22 cellular contexts compared by ENCODE assay signal in the genomic region with DNA sequence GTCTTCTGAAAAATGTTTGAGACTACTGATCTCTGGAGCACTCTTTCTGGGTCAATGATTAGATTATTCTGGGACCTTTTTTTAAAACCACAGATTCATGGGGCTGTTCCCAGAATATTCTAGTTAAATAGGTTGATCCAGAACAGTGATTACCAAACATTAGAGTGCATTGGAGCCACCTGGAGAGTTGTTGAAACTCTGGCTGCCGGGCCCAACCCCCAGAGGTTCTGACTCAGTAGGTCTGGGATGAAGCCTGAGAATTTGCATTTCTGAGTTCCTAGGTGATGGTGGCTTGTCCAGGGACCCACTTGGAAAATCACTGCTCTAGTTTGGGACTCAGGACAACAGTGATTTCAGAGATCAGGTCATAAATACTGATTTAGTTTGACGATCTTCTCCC.
DNase-seq lines count a peak whose midpoint lies in the region; ATAC-seq, FAIRE-seq and TF ChIP-seq lines count a peak whose summit lies in the region.
"Had no signal": no experiment of that assay in that cellular context is flagged by ENCODE, and none has a peak within 500 bp of the region (broad histone marks: within the 10 kb centered on the region; RNA-seq: fewer than 3 reads in every experiment).

No MANE protein-coding gene starts in this region.

- no peaks in the 10 kb centered on the region for H3K36me3 Mint-ChIP-seq in WTC11
- H3K36me3 Mint-ChIP-seq in T-helper 17 cell (ENCODE audit: low read depth), result no peaks in the 10 kb centered on the region
- H3K36me3 Mint-ChIP-seq: CD4-positive, CD25-positive, alpha-beta regulatory T cell; CD8-positive, alpha-beta memory T cell; IgD-negative memory B cell had no signal

- no peaks in the 10 kb centered on the region for H3K27me3 ChIP-seq in effector memory CD4-positive, alpha-beta T cell (replicated peaks; ENCODE audit: control insufficient read depth, insufficient read depth, low read length, poor library complexity, severe bottlenecking)
- no peaks in the 10 kb centered on the region for H3K27me3 ChIP-seq in left lung
- H3K27me3 ChIP-seq: BE2C had no signal

- H3K36me3 ChIP-seq in effector memory CD4-positive, alpha-beta T cell (ENCODE audit: control insufficient read depth, insufficient read depth, low read length), result no peaks in the 10 kb centered on the region
- no peaks in the 10 kb centered on the region for H3K36me3 ChIP-seq in left lung
- H3K36me3 ChIP-seq: BE2C had no signal

- H3K4me3 ChIP-seq in effector memory CD4-positive, alpha-beta T cell (ENCODE audit: insufficient read depth, low read depth, low read length, poor library complexity, severe bottlenecking), result no peak overlapping the region
- no peak overlapping the region for H3K4me3 ChIP-seq in left lung
- H3K4me3 ChIP-seq: GM23248 had no signal

- H3K4me1 Mint-ChIP-seq in WTC11, result peaks cover 28% of the 10 kb centered on the region
- no peaks in the 10 kb centered on the region for H3K4me1 Mint-ChIP-seq in T-helper 17 cell
- H3K4me1 Mint-ChIP-seq: CD4-positive, CD25-positive, alpha-beta regulatory T cell; CD8-positive, alpha-beta memory T cell; IgD-negative memory B cell had no signal

- no peaks in the 10 kb centered on the region for H3K9me3 Mint-ChIP-seq in WTC11

- H3K4me3 Mint-ChIP-seq in WTC11 (no peak overlapping the region), T-helper 17 cell (no peak overlapping the region)
- H3K4me3 Mint-ChIP-seq: CD4-positive, CD25-positive, alpha-beta regulatory T cell; CD8-positive, alpha-beta memory T cell; IgD-negative memory B cell had no signal

- FAIRE-seq in D721Med (lab: Jason Lieb, UNC), result peak; percentile 51
- FAIRE-seq: G401.6, GM12892, GM18507, H54, HepG2 had no signal

- DNase-seq in D721Med (ENCODE audit: insufficient read length, low spot score) (no peak), WTC11 (ENCODE audit: low spot score) (no peak), kidney tubule cell (ENCODE audit: low spot score) (peak; percentile 55), renal cortical epithelial cell (ENCODE audit: low read depth) (peak; percentile 53), T-helper 17 cell (no peak), GM03348 (ENCODE audit: low spot score) (no peak), left lung (no peak)
- no peak for DNase-seq in effector memory CD4-positive, alpha-beta T cell
- DNase-seq: 8988T; BE2C; C1 segment of cervical spinal cord; CD4-positive, CD25-positive, alpha-beta regulatory T cell; CD8-positive, alpha-beta memory T cell; COR-L47; GM23248; HCEC 1CT had no signal

- POLR2A ChIA-PET in WTC11 (lab: Charles Lee), result no interaction called here

- no peak overlapping the region for H3K27ac ChIP-seq in effector memory CD4-positive, alpha-beta T cell (ENCODE audit: insufficient read depth, low read length, poor library complexity, severe bottlenecking)
- no peak overlapping the region for H3K27ac ChIP-seq in left lung
- H3K27ac ChIP-seq: GM23248 had no signal

- H3K27ac Mint-ChIP-seq in WTC11 (peak overlapping the region; percentile 42; the same call in 1 of the 2 replicates), T-helper 17 cell (no peak overlapping the region)
- H3K27ac Mint-ChIP-seq: CD4-positive, CD25-positive, alpha-beta regulatory T cell; CD8-positive, alpha-beta memory T cell; IgD-negative memory B cell had no signal

- CTCF ChIA-PET in WTC11 (lab: Charles Lee), result no interaction called here

- TF ChIP-seq CTCF in D721Med (IDR thresholded peaks at IDR 0.05; ENCODE audit: insufficient read depth, missing control alignments) (no peak), WTC11 (IDR thresholded peaks at IDR 0.05) (no peak), left lung (IDR thresholded peaks at IDR 0.05) (no peak)

- H3K4me1 ChIP-seq in effector memory CD4-positive, alpha-beta T cell (ENCODE audit: control insufficient read depth, insufficient read depth, low read length, poor library complexity, severe bottlenecking), result no peaks in the 10 kb centered on the region
- H3K4me1 ChIP-seq in left lung, result peaks cover 0 to 3% of the 10 kb centered on the region in 2 donors
- H3K4me1 ChIP-seq: BE2C had no signal

- H3K27me3 Mint-ChIP-seq in WTC11 (ENCODE audit: low read depth) (no peaks in the 10 kb centered on the region), T-helper 17 cell (no peaks in the 10 kb centered on the region)
- H3K27me3 Mint-ChIP-seq: CD8-positive, alpha-beta memory T cell; IgD-negative memory B cell had no signal

- intact Hi-C loops in left lung (cut with DNase I), result no loop called here

- no peaks in the 10 kb centered on the region for H3K9me3 ChIP-seq in T-helper 17 cell (ENCODE audit: control insufficient read depth, low read length, poor library complexity, severe bottlenecking)
- no peaks in the 10 kb centered on the region for H3K9me3 ChIP-seq in effector memory CD4-positive, alpha-beta T cell (ENCODE audit: control insufficient read depth, low read length)
- H3K9me3 ChIP-seq in left lung, result no peaks in the 10 kb centered on the region
- H3K9me3 ChIP-seq: BE2C had no signal

- ATAC-seq in WTC11, result 0 out of 2 replicates have a peak, but pooled peaks have one; percentile 23
- no peak for ATAC-seq in T-helper 17 cell
- ATAC-seq in left lung, result no peak
- ATAC-seq: HepG2 had no signal

TF ChIP-seq in WTC11, 78 proteins besides CTCF, POLR2A, EP300 and RAD21:
- TF ChIP-seq, protein P1, sequence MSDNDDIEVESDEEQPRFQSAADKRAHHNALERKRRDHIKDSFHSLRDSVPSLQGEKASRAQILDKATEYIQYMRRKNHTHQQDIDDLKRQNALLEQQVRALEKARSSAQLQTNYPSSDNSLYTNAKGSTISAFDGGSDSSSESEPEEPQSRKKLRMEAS (CRISPR knock-in tag; IDR thresholded peaks at IDR 0.05), result no peak
- TF ChIP-seq OVOL2 (CRISPR knock-in tag; IDR thresholded peaks at IDR 0.05; ENCODE audit: borderline replicate concordance), result no peak
- TF ChIP-seq KAT7 (CRISPR knock-in tag; IDR thresholded peaks at IDR 0.05; ENCODE audit: borderline replicate concordance), result no peak
- TF ChIP-seq RELA (CRISPR knock-in tag; IDR thresholded peaks at IDR 0.05; ENCODE audit: borderline replicate concordance), result no peak
- TF ChIP-seq, protein P2, sequence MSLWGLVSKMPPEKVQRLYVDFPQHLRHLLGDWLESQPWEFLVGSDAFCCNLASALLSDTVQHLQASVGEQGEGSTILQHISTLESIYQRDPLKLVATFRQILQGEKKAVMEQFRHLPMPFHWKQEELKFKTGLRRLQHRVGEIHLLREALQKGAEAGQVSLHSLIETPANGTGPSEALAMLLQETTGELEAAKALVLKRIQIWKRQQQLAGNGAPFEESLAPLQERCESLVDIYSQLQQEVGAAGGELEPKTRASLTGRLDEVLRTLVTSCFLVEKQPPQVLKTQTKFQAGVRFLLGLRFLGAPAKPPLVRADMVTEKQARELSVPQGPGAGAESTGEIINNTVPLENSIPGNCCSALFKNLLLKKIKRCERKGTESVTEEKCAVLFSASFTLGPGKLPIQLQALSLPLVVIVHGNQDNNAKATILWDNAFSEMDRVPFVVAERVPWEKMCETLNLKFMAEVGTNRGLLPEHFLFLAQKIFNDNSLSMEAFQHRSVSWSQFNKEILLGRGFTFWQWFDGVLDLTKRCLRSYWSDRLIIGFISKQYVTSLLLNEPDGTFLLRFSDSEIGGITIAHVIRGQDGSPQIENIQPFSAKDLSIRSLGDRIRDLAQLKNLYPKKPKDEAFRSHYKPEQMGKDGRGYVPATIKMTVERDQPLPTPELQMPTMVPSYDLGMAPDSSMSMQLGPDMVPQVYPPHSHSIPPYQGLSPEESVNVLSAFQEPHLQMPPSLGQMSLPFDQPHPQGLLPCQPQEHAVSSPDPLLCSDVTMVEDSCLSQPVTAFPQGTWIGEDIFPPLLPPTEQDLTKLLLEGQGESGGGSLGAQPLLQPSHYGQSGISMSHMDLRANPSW (CRISPR knock-in tag; conservative IDR thresholded peaks at IDR 0.05; ENCODE audit: low read depth), result no peak
- no peak for TF ChIP-seq SMAD3 (CRISPR knock-in tag; IDR thresholded peaks at IDR 0.05; ENCODE audit: borderline replicate concordance)
- TF ChIP-seq PRRX2 (CRISPR knock-in tag; IDR thresholded peaks at IDR 0.05), result no peak
- TF ChIP-seq, protein P3, sequence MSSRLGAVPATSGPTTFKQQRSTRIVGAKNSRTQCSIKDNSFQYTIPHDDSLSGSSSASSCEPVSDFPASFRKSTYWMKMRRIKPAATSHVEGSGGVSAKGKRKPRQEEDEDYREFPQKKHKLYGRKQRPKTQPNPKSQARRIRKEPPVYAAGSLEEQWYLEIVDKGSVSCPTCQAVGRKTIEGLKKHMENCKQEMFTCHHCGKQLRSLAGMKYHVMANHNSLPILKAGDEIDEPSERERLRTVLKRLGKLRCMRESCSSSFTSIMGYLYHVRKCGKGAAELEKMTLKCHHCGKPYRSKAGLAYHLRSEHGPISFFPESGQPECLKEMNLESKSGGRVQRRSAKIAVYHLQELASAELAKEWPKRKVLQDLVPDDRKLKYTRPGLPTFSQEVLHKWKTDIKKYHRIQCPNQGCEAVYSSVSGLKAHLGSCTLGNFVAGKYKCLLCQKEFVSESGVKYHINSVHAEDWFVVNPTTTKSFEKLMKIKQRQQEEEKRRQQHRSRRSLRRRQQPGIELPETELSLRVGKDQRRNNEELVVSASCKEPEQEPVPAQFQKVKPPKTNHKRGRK (CRISPR knock-in tag; IDR thresholded peaks at IDR 0.05; ENCODE audit: borderline replicate concordance), result no peak
- TF ChIP-seq ELF4 (CRISPR knock-in tag; IDR thresholded peaks at IDR 0.05; ENCODE audit: low read depth), result no peak
- TF ChIP-seq ZNF396 (CRISPR knock-in tag; IDR thresholded peaks at IDR 0.05; ENCODE audit: borderline replicate concordance), result no peak
- TF ChIP-seq, protein P4, sequence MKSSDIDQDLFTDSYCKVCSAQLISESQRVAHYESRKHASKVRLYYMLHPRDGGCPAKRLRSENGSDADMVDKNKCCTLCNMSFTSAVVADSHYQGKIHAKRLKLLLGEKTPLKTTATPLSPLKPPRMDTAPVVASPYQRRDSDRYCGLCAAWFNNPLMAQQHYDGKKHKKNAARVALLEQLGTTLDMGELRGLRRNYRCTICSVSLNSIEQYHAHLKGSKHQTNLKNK (CRISPR knock-in tag; IDR thresholded peaks at IDR 0.05), result no peak

Comparison
In these comparisons a context has a peak if more than half of its experiments do, and no peak if none do; other contexts are left out.
1. DNase-seq: peak in kidney tubule cell (single experiment) and renal cortical epithelial cell (single experiment); none in D721Med (single experiment), WTC11 (single experiment), T-helper 17 cell (0 of 3), effector memory CD4-positive, alpha-beta T cell (0 of 3), GM03348 (single experiment) and left lung (0 of 2).